ENCODE assay signal across 23 cellular contexts in genomic region chr16:73275448-73275847, GRCh38.
"Had no signal": no experiment of that assay in that cellular context is flagged by ENCODE, and none has a peak within 500 bp of the region (broad histone marks: within the 10 kb centered on the region; RNA-seq: fewer than 3 reads in every experiment).

No MANE protein-coding gene starts in this region.

- ATAC-seq: HepG2, Panc1, PC-3, SK-N-SH treated with all-trans-retinoic acid at 6 μM for 48 hours had no signal

- H3K9me3 ChIP-seq: MG63, SJCRH30 had no signal

- H3K36me3 ChIP-seq: MG63, SJCRH30 had no signal

- H3K4me3 ChIP-seq: MG63, SJCRH30 had no signal

- H3K4me1 ChIP-seq: SJCRH30 had no signal

- H3K27ac ChIP-seq: RWPE1, SJCRH30 had no signal

- DNase-seq: IMR-90, Karpas-422, KG1, MG63, NCI-H1092, NCI-H1105 treated with DMSO at 0.1 percent for 48 hours, NCI-H1417 treated with DMSO at 0.1 percent for 48 hours, NCI-H146, NCI-H1694 treated with DMSO at 0.1 percent for 48 hours, NCI-H1930, NCI-H2081, NCI-H2107, NCI-H2227 treated with DMSO at 0.1 percent for 48 hours, NCI-H524, NCI-H526 treated with DMSO at 0.1 percent for 48 hours, NCI-H748 treated with DMSO at 0.1 percent for 48 hours, PC-3, SHP77 treated with DMSO at 0.1 percent for 48 hours, SJCRH30 had no signal

- H3K27me3 ChIP-seq: MG63, SJCRH30 had no signal
